2 cellular contexts compared by ENCODE assay signal in the genomic region with DNA sequence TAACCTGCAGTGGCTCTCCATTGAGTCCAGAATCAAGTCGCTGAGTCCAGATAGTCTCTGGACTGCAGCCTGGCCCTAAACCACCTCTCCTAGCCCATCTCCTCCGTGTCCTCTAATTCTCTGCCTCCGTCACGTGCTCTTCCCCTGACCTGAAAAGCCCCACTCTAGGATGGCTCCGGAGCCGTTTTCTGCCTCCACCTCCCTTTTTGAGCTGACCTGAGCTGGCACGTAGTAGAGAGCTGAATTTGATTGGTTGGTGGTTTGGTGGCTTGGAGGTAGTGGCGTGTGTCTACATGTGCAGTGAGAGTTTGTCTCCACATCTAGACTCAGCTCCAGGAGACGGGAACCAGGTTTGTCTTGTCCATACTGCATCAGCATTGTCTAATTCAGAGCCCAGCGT.
TF ChIP-seq lines count a peak whose summit lies in the region.

No MANE protein-coding gene starts in this region.

TF ChIP-seq in HEK293, 187 proteins besides CTCF, POLR2A, EP300 and RAD21:
- TF ChIP-seq, protein P1, sequence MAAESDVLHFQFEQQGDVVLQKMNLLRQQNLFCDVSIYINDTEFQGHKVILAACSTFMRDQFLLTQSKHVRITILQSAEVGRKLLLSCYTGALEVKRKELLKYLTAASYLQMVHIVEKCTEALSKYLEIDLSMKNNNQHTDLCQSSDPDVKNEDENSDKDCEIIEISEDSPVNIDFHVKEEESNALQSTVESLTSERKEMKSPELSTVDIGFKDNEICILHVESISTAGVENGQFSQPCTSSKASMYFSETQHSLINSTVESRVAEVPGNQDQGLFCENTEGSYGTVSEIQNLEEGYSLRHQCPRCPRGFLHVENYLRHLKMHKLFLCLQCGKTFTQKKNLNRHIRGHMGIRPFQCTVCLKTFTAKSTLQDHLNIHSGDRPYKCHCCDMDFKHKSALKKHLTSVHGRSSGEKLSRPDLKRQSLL (tag by site-specific recombination; IDR thresholded peaks at IDR 0.05): peak; percentile 90; the same call in 1 of the 2 replicates
- TF ChIP-seq ZNF514 (tag by site-specific recombination; IDR thresholded peaks at IDR 0.05) (no peak), ZNF600 (tag by site-specific recombination; IDR thresholded peaks at IDR 0.05) (peak; percentile 50)
TF ChIP-seq in HEK293: peak in this region for 2.

TF ChIP-seq in SK-N-SH, 30 proteins besides CTCF, POLR2A, EP300 and RAD21:
- TF ChIP-seq MEF2A (IDR thresholded peaks at IDR 0.05; ENCODE audit: borderline replicate concordance, low read depth) (no peak), TCF12 (IDR thresholded peaks at IDR 0.05) (no peak), JUND (IDR thresholded peaks at IDR 0.05) (no peak), TEAD4 (IDR thresholded peaks at IDR 0.05; ENCODE audit: borderline replicate concordance, insufficient read depth) (no peak), TAF1 (IDR thresholded peaks at IDR 0.05; ENCODE audit: borderline replicate concordance, low read depth, low read length) (no peak), RFX5 (IDR thresholded peaks at IDR 0.05; ENCODE audit: low read length) (no peak), POLR2AphosphoS5 (IDR thresholded peaks at IDR 0.05; ENCODE audit: low read depth, low read length) (no peak)
TF ChIP-seq in SK-N-SH: peak in this region for 0.
